Comparison of ENCODE assay signal across 21 cellular contexts in genomic region chr5:137959488-137959887, GRCh38.
"Had no signal": no experiment of that assay in that cellular context is flagged by ENCODE, and none has a peak within 500 bp of the region (broad histone marks: within the 10 kb centered on the region; RNA-seq: fewer than 3 reads in every experiment).

No MANE protein-coding gene starts in this region.

- H3K4me3 ChIP-seq: dorsolateral prefrontal cortex, lower lobe of right lung, neural progenitor cell, ovary, right lobe of liver, spleen, thoracic aorta, transverse colon had no signal

- H3K4me1 ChIP-seq: lower lobe of right lung, neural progenitor cell, right lobe of liver, spleen had no signal

- H3K4me1 Mint-ChIP-seq: neural progenitor cell; stimulated activated naive CD8-positive, alpha-beta T cell treated with anti-CD3 and anti-CD28 coated beads, Interleukin-15, amount 100 ng/mL, for 72 hours had no signal

- H3K4me3 Mint-ChIP-seq: naive thymus-derived CD4-positive, alpha-beta T cell; neural progenitor cell; stimulated activated naive B cell treated with anti-CD40 and anti-IgM and Interleukin-4, amounts not matched to agents 10 μg/mL and 1 μg/mL and 100 μg/mL, for 72 hours; stimulated activated naive CD8-positive, alpha-beta T cell treated with anti-CD3 and anti-CD28 coated beads, Interleukin-15, amount 100 ng/mL, for 72 hours had no signal

- H3K9me3 ChIP-seq: lower lobe of right lung, ovary, right lobe of liver, spleen, thoracic aorta, transverse colon had no signal

- H3K27ac ChIP-seq: lower lobe of right lung, neural progenitor cell, ovary, right lobe of liver, spleen, thoracic aorta, transverse colon had no signal

- H3K36me3 ChIP-seq: ovary, right lobe of liver had no signal

- ATAC-seq: esophagus mucosa; left lobe of liver; lower lobe of right lung; naive thymus-derived CD4-positive, alpha-beta T cell; right lobe of liver; stimulated activated naive B cell treated with anti-CD40 and anti-IgM and Interleukin-4, amounts not matched to agents 10 μg/mL and 1 μg/mL and 100 μg/mL, for 72 hours; stimulated activated naive CD8-positive, alpha-beta T cell treated with anti-CD3 and anti-CD28 coated beads, Interleukin-15, amount 100 ng/mL, for 72 hours had no signal

- H3K27me3 Mint-ChIP-seq: naive thymus-derived CD4-positive, alpha-beta T cell; stimulated activated naive B cell treated with anti-CD40 and anti-IgM and Interleukin-4, amounts not matched to agents 10 μg/mL and 1 μg/mL and 100 μg/mL, for 72 hours; stimulated activated naive CD8-positive, alpha-beta T cell treated with anti-CD3 and anti-CD28 coated beads, Interleukin-15, amount 100 ng/mL, for 72 hours had no signal

- DNase-seq: central memory CD4-positive, alpha-beta T cell; cortex of kidney; effector memory CD4-positive, alpha-beta T cell; islet precursor cell; lower lobe of right lung; naive thymus-derived CD4-positive, alpha-beta T cell; nucleus accumbens; ovary; right lobe of liver; spleen; stimulated activated CD4-positive, alpha-beta T cell treated with anti-CD3 and anti-CD28 coated beads, Interleukin-15, amount 100 ng/mL, for 24 hours; stimulated activated CD4-positive, alpha-beta T cell treated with anti-CD3 and anti-CD28 coated beads, Interleukin-1b, Interleukin-23, amount 100 ng/mL, for 48 hours; stimulated activated CD4-positive, alpha-beta T cell treated with anti-CD3 and anti-CD28 coated beads, Interleukin-4, amount 100 ng/mL, for 24 hours; stimulated activated naive B cell treated with anti-CD40 and anti-IgM and Interleukin-4, amounts not matched to agents 10 μg/mL and 1 μg/mL and 100 μg/mL, for 72 hours; stimulated activated naive CD8-positive, alpha-beta T cell treated with anti-CD3 and anti-CD28 coated beads, Interleukin-15, amount 100 ng/mL, for 72 hours; transverse colon had no signal

- H3K27ac Mint-ChIP-seq: neural progenitor cell had no signal

- H3K9me3 Mint-ChIP-seq: naive thymus-derived CD4-positive, alpha-beta T cell; neural progenitor cell; stimulated activated naive B cell treated with anti-CD40 and anti-IgM and Interleukin-4, amounts not matched to agents 10 μg/mL and 1 μg/mL and 100 μg/mL, for 72 hours; stimulated activated naive CD8-positive, alpha-beta T cell treated with anti-CD3 and anti-CD28 coated beads, Interleukin-15, amount 100 ng/mL, for 72 hours had no signal

- H3K27me3 ChIP-seq: dorsolateral prefrontal cortex, neural progenitor cell, ovary, right lobe of liver, spleen, transverse colon had no signal
